22 cellular contexts compared by ENCODE assay signal in the genomic region with DNA sequence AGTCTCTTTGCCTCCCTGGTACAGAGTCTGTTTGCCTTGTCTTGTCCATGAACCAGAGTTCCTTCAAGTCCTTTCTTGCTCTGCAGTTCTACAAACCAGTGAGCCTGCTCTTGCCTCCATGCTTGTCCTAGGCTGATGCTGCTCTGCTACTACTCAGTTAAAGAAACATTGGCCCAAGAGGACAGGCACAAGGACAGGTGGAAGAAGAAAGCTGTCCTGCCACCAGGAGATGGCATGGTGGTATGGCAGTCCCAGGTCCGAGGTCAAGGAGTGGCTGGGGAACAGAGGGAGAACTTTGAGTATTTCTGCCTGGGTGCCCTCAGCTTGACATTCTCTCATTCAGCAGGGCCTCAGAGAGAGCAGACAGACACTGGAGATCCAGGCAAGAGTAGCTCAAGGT.
"Had no signal": no experiment of that assay in that cellular context is flagged by ENCODE, and none has a peak within 500 bp of the region (broad histone marks: within the 10 kb centered on the region; RNA-seq: fewer than 3 reads in every experiment).

No MANE protein-coding gene starts in this region.

- DNase-seq: activated CD4-positive, alpha-beta T cell treated with anti-CD3 and anti-CD28 coated beads for 4 hours; activated gamma-delta T cell; activated naive CD4-positive, alpha-beta T cell treated with anti-CD3 and anti-CD28 coated beads, Interleukin-2, amount 10 ng/mL, durations not matched to agents 7 days and 5 days; activated naive CD8-positive, alpha-beta T cell treated with anti-CD3 and anti-CD28 coated beads for 36 hours; activated T-cell treated with anti-CD3 and anti-CD28 coated beads, Interleukin-2, amount 50 U/mL, for 1 hour; brain microvascular endothelial cell; MG63; NCI-H1105 treated with DMSO at 0.1 percent for 48 hours; NCI-H1436 treated with DMSO at 0.1 percent for 48 hours; NCI-H187; NCI-H2081; NCI-H510A treated with DMSO at 0.1 percent for 48 hours; NCI-H69; Peyer's patch; Right ventricle myocardium superior; SJCRH30; SK-N-SH; T-helper 1 cell; WERI-Rb-1 had no signal

- H3K36me3 ChIP-seq: brain microvascular endothelial cell, cardiac muscle cell, MG63, Peyer's patch, SJCRH30, WERI-Rb-1 had no signal

- H3K27ac ChIP-seq: brain microvascular endothelial cell, cardiac muscle cell, Peyer's patch, RWPE1, SJCRH30, WERI-Rb-1 had no signal

- H3K4me3 Mint-ChIP-seq: activated naive CD4-positive, alpha-beta T cell treated with anti-CD3 and anti-CD28 coated beads, Interleukin-2, amount 10 ng/mL, durations not matched to agents 7 days and 5 days; activated naive CD8-positive, alpha-beta T cell treated with anti-CD3 and anti-CD28 coated beads for 36 hours had no signal

- H3K9me3 ChIP-seq: MG63, Peyer's patch, SJCRH30, SK-N-SH had no signal

- H3K4me1 ChIP-seq: Peyer's patch, SJCRH30 had no signal

- H3K4me1 Mint-ChIP-seq: activated naive CD4-positive, alpha-beta T cell treated with anti-CD3 and anti-CD28 coated beads, Interleukin-2, amount 10 ng/mL, durations not matched to agents 7 days and 5 days had no signal

- H3K27me3 ChIP-seq: brain microvascular endothelial cell, cardiac muscle cell, MG63, Peyer's patch, SJCRH30 had no signal

- ATAC-seq: HepG2 had no signal

- H3K27ac Mint-ChIP-seq: activated naive CD4-positive, alpha-beta T cell treated with anti-CD3 and anti-CD28 coated beads, Interleukin-2, amount 10 ng/mL, durations not matched to agents 7 days and 5 days; activated naive CD8-positive, alpha-beta T cell treated with anti-CD3 and anti-CD28 coated beads for 36 hours had no signal

- H3K9me3 Mint-ChIP-seq: activated naive CD4-positive, alpha-beta T cell treated with anti-CD3 and anti-CD28 coated beads, Interleukin-2, amount 10 ng/mL, durations not matched to agents 7 days and 5 days; activated naive CD8-positive, alpha-beta T cell treated with anti-CD3 and anti-CD28 coated beads for 36 hours had no signal

- H3K4me3 ChIP-seq: cardiac muscle cell, MG63, Peyer's patch, SJCRH30 had no signal

- H3K27me3 Mint-ChIP-seq: activated naive CD4-positive, alpha-beta T cell treated with anti-CD3 and anti-CD28 coated beads, Interleukin-2, amount 10 ng/mL, durations not matched to agents 7 days and 5 days; activated naive CD8-positive, alpha-beta T cell treated with anti-CD3 and anti-CD28 coated beads for 36 hours had no signal
